In genomic region chr1:39701092-39701460, GRCh38 we compare ENCODE assay signal across 9 cellular contexts. TPM values are rescaled to one million over a fixed set of nuclear protein-coding genes. Genes with fewer than 3 reads are reported as not detected.
DNase-seq lines count a peak whose midpoint lies in the region; ATAC-seq and TF ChIP-seq lines count a peak whose summit lies in the region.
"Had no signal": no experiment of that assay in that cellular context is flagged by ENCODE, and none has a peak within 500 bp of the region (broad histone marks: within the 10 kb centered on the region; RNA-seq: fewer than 3 reads in every experiment).

No MANE protein-coding gene starts in this region.

- peaks cover 15% of the 10 kb centered on the region for H3K4me1 ChIP-seq in testis

- no peaks in the 10 kb centered on the region for H3K9me3 ChIP-seq in testis

- no peaks in the 10 kb centered on the region for H3K4me1 Mint-ChIP-seq in activated CD4-positive, alpha-beta T cell treated with anti-CD3 and anti-CD28 coated beads, Interleukin-2, amount 10 ng/mL, durations not matched to agents 24 days and 14 days

- no peak for ATAC-seq in HG02571 (IDR thresholded peaks at IDR 0.05; ENCODE audit: unreplicated experiment)

- no peak overlapping the region for H3K27ac Mint-ChIP-seq in activated CD4-positive, alpha-beta T cell treated with anti-CD3 and anti-CD28 coated beads, Interleukin-2, amount 10 ng/mL, durations not matched to agents 24 days and 14 days

- no peak for TF ChIP-seq CTCF in testis (IDR thresholded peaks at IDR 0.05)

- H3K36me3 Mint-ChIP-seq in activated CD4-positive, alpha-beta T cell treated with anti-CD3 and anti-CD28 coated beads, Interleukin-2, amount 10 ng/mL, durations not matched to agents 24 days and 14 days (ENCODE audit: low read depth) = no peaks in the 10 kb centered on the region

- peak overlapping the region; percentile 67 to 80 for H3K27ac ChIP-seq in testis

- no peaks in the 10 kb centered on the region for H3K36me3 ChIP-seq in testis (ENCODE audit: low read depth, missing control alignments)

- intact Hi-C loops in testis (cut with DNase I; ENCODE audit: low total_unique reads) = no loop called here
- intact Hi-C loops in activated CD4-positive, alpha-beta T cell treated with anti-CD3 and anti-CD28 coated beads, Interleukin-2, amount 10 ng/mL, durations not matched to agents 24 days and 14 days (cut with micrococcal nuclease) = no loop called here

- WGBS in testis, 2 donors = 3 to 11% methylated on average over 12 of the region's 12 CpGs

- H3K27me3 Mint-ChIP-seq in activated CD4-positive, alpha-beta T cell treated with anti-CD3 and anti-CD28 coated beads, Interleukin-2, amount 10 ng/mL, durations not matched to agents 24 days and 14 days = peaks cover 46% of the 10 kb centered on the region

- no peaks in the 10 kb centered on the region for H3K9me3 Mint-ChIP-seq in activated CD4-positive, alpha-beta T cell treated with anti-CD3 and anti-CD28 coated beads, Interleukin-2, amount 10 ng/mL, durations not matched to agents 24 days and 14 days

- DNase-seq in M059J (ENCODE audit: low read depth) (peak; percentile 61), astrocyte of the hippocampus (ENCODE audit: low read depth, low spot score) (peak; percentile 89), islet precursor cell (peak; percentile 55), testis (peak; percentile 92), GM03348 (ENCODE audit: low spot score) (no peak)
- DNase-seq in activated CD4-positive, alpha-beta T cell treated with anti-CD3 and anti-CD28 coated beads, Interleukin-2, amount 10 ng/mL, durations not matched to agents 24 days and 14 days = no peak
- DNase-seq: activated T-cell treated with anti-CD3 and anti-CD28 coated beads, Interleukin-2, amount 50 U/mL, for 48 hours had no signal

- H3K27me3 ChIP-seq in testis = no peaks in the 10 kb centered on the region

- H3K4me3 Mint-ChIP-seq in activated CD4-positive, alpha-beta T cell treated with anti-CD3 and anti-CD28 coated beads, Interleukin-2, amount 10 ng/mL, durations not matched to agents 24 days and 14 days = no peak overlapping the region

- no peak overlapping the region for H3K4me3 ChIP-seq in testis
- H3K4me3 ChIP-seq: GM12878 had no signal

- TF ChIP-seq POLR2A in testis (IDR thresholded peaks at IDR 0.05) = no peak

RNA-seq across cellular contexts. Expression of gene HPCAL4, which starts 9.8 kb away (rescaled TPM):
- total RNA-seq in M059J (2014; rRNA removed; shearing (Covaris generic)) = 1.0 and 1.1 TPM in 2 replicates
- total RNA-seq in testis = 10 to 100 TPM in 1 of 2 donors, 1 to 10 TPM in 1; 6.9 to 24.5 TPM
- polyA plus RNA-seq in testis (ENCODE audit: insufficient read depth, low read depth, low replicate concordance) = 17.3 TPM
- 0.38 and 0.44 TPM in 2 replicates for total RNA-seq in activated CD4-positive, alpha-beta T cell treated with anti-CD3 and anti-CD28 coated beads, Interleukin-2, amount 10 ng/mL, durations not matched to agents 24 days and 14 days

RNA-seq across cellular contexts. Expression of gene NT5C1A, which starts 29.2 kb away (rescaled TPM):
- not detected in 2 replicates for total RNA-seq in M059J (2014; rRNA removed; shearing (Covaris generic))
- 1 to 10 TPM; 2.1 to 3.2 TPM for total RNA-seq in testis
- 1.0 TPM for polyA plus RNA-seq in testis (ENCODE audit: insufficient read depth, low read depth, low replicate concordance)
- total RNA-seq in activated CD4-positive, alpha-beta T cell treated with anti-CD3 and anti-CD28 coated beads, Interleukin-2, amount 10 ng/mL, durations not matched to agents 24 days and 14 days = 0.31 and 0.56 TPM in 2 replicates

RNA-seq across cellular contexts. Expression of gene PPIE, which starts 37.6 kb away (rescaled TPM):
- total RNA-seq in M059J (2014; rRNA removed; shearing (Covaris generic)) = 51.9 and 68.4 TPM in 2 replicates
- total RNA-seq in testis = 10 to 100 TPM; 71.5 to 82.8 TPM
- polyA plus RNA-seq in testis (ENCODE audit: insufficient read depth, low read depth, low replicate concordance) = 109 TPM
- total RNA-seq in activated CD4-positive, alpha-beta T cell treated with anti-CD3 and anti-CD28 coated beads, Interleukin-2, amount 10 ng/mL, durations not matched to agents 24 days and 14 days = 71.3 and 76.7 TPM in 2 replicates

Comparison
In these comparisons a context has a peak if more than half of its experiments do, and no peak if none do; other contexts are left out.
1. DNase-seq: peak in M059J (single experiment), astrocyte of the hippocampus (single experiment), islet precursor cell (single experiment) and testis (single experiment); none in GM03348 (single experiment) and activated CD4-positive, alpha-beta T cell treated with anti-CD3 and anti-CD28 coated beads, Interleukin-2, amount 10 ng/mL, durations not matched to agents 24 days and 14 days (single experiment).